ENCODE assay signal across 27 cellular contexts in genomic region chr13:40383922-40384321, GRCh38.
DNase-seq lines count a peak whose midpoint lies in the region; ATAC-seq, FAIRE-seq and TF ChIP-seq lines count a peak whose summit lies in the region.
"Had no signal": no experiment of that assay in that cellular context is flagged by ENCODE, and none has a peak within 500 bp of the region (broad histone marks: within the 10 kb centered on the region; RNA-seq: fewer than 3 reads in every experiment).

No MANE protein-coding gene starts in this region.

- H3K27me3 ChIP-seq in HepG2 (ENCODE audit: control insufficient read depth in 1 of 2, insufficient read depth in 2 of 2, low read length in 2 of 2) (no peaks in the 10 kb centered on the region), right lobe of liver (no peaks in the 10 kb centered on the region), OCI-LY3 (ENCODE audit: low read depth, low read length) (peaks cover 17% of the 10 kb centered on the region), neuronal stem cell (ENCODE audit: control insufficient read depth in 3 of 3, insufficient read depth in 3 of 3, low read depth in 1 of 3, low read length in 3 of 3) (no peaks in the 10 kb centered on the region)
- H3K27me3 ChIP-seq: BLaER1 treated with 17β-estradiol and CSF1 and Interleukin-3, amounts not matched to agents 10 nM and 100 nM; Peyer's patch had no signal

- H4K91ac ChIP-seq in neuronal stem cell (ENCODE audit: low read depth, low read length, poor library complexity), result no peak overlapping the region

- H3K14ac ChIP-seq in neuronal stem cell (ENCODE audit: low read length), result no peak overlapping the region

- H3K79me2 ChIP-seq in HepG2 (ENCODE audit: insufficient read depth, low read length) (no peaks in the 10 kb centered on the region), OCI-LY3 (ENCODE audit: low read length) (no peaks in the 10 kb centered on the region)

- H3K27ac ChIP-seq in HepG2 (ENCODE audit: extremely low read length, insufficient read depth, low read length) (no peak overlapping the region), right lobe of liver (no peak overlapping the region), OCI-LY3 (ENCODE audit: low read length) (no peak overlapping the region), neuronal stem cell (replicated peaks; ENCODE audit: low read length) (no peak overlapping the region)
- H3K27ac ChIP-seq: A549, Peyer's patch, SK-N-MC had no signal

- H3K9ac ChIP-seq in HepG2 (ENCODE audit: insufficient read depth, low read depth, low read length) (no peak overlapping the region), OCI-LY3 (ENCODE audit: low read length) (0 out of 2 replicates have a peak overlapping the region, but pooled peaks have one; percentile 4), neuronal stem cell (ENCODE audit: low read depth, low read length, poor library complexity) (no peak overlapping the region)
- H3K9ac ChIP-seq: BLaER1 treated with 17β-estradiol and CSF1 and Interleukin-3, amounts not matched to agents 10 nM and 100 nM had no signal

- H3K27me3 Mint-ChIP-seq in natural killer cell treated with Interleukin-12 subunit alpha and Interleukin-12 subunit beta and Interleukin-15 and Interleukin-18, amount 100 ng/mL, for 72 hours, result no peaks in the 10 kb centered on the region
- H3K27me3 Mint-ChIP-seq: CD4-positive, alpha-beta memory T cell had no signal

- H3K4me3 ChIP-seq in HepG2 (replicated peaks in 1 of 3; ENCODE audit: insufficient read depth in 1 of 3, low read depth in 2 of 3, low read length in 3 of 3) (no peak overlapping the region), right lobe of liver (no peak overlapping the region), OCI-LY3 (ENCODE audit: low read length) (peak overlapping the region; percentile 40), neuronal stem cell (ENCODE audit: low read length in 2 of 2) (no peak overlapping the region)
- H3K4me3 ChIP-seq: A549; BLaER1 treated with 17β-estradiol and CSF1 and Interleukin-3, amounts not matched to agents 10 nM and 100 nM; Peyer's patch; SK-N-MC had no signal

- H4K20me1 ChIP-seq in HepG2 (ENCODE audit: insufficient read depth, low read length), result no peaks in the 10 kb centered on the region
- H4K20me1 ChIP-seq in OCI-LY3 (ENCODE audit: insufficient read depth, low read length), result no peaks in the 10 kb centered on the region
- H4K20me1 ChIP-seq: BLaER1 treated with 17β-estradiol and CSF1 and Interleukin-3, amounts not matched to agents 10 nM and 100 nM had no signal

- H3K79me1 ChIP-seq in neuronal stem cell (ENCODE audit: low read depth, low read length), result no peaks in the 10 kb centered on the region

- peaks cover 21 to 30% of the 10 kb centered on the region in 2 donors for H3K4me1 Mint-ChIP-seq in natural killer cell treated with Interleukin-12 subunit alpha and Interleukin-12 subunit beta and Interleukin-15 and Interleukin-18, amount 100 ng/mL, for 72 hours (ENCODE audit: low read depth in 2 of 2)

- POLR2A ChIA-PET in HepG2 (lab: Yijun Ruan, JAX), result no interaction called here

- no peak overlapping the region for H3K23ac ChIP-seq in neuronal stem cell (ENCODE audit: low read depth, low read length, poor library complexity)

- no peak overlapping the region for H3K4me3 Mint-ChIP-seq in natural killer cell treated with Interleukin-12 subunit alpha and Interleukin-12 subunit beta and Interleukin-15 and Interleukin-18, amount 100 ng/mL, for 72 hours
- H3K4me3 Mint-ChIP-seq: CD4-positive, alpha-beta memory T cell had no signal

- no peak overlapping the region for H2BK12ac ChIP-seq in neuronal stem cell (ENCODE audit: low read length)

- H4K8ac ChIP-seq in neuronal stem cell (ENCODE audit: low read depth, low read length), result no peak overlapping the region

- no peaks in the 10 kb centered on the region for H3K36me3 Mint-ChIP-seq in natural killer cell treated with Interleukin-12 subunit alpha and Interleukin-12 subunit beta and Interleukin-15 and Interleukin-18, amount 100 ng/mL, for 72 hours
- H3K36me3 Mint-ChIP-seq: CD4-positive, alpha-beta memory T cell had no signal

- FAIRE-seq in HepG2 (lab: Jason Lieb, UNC), result peak; percentile 30
- FAIRE-seq: A549, GM12891, GM19239 had no signal

- TF ChIP-seq EP300 in HepG2 (IDR thresholded peaks at IDR 0.05; ENCODE audit: low read depth in 2 of 2, low read length in 2 of 2), result no peak
- TF ChIP-seq EP300 in HepG2 (CRISPR knock-in tag; IDR thresholded peaks at IDR 0.05; ENCODE audit: borderline replicate concordance), result no peak

- H3K36me3 ChIP-seq in HepG2 (replicated peaks in 1 of 2; ENCODE audit: control insufficient read depth in 1 of 2, insufficient read depth in 2 of 2, low read length in 2 of 2) (no peaks in the 10 kb centered on the region), right lobe of liver (no peaks in the 10 kb centered on the region), OCI-LY3 (replicated peaks; ENCODE audit: low read depth, low read length) (no peaks in the 10 kb centered on the region), neuronal stem cell (replicated peaks in 1 of 2; ENCODE audit: control insufficient read depth in 2 of 2, insufficient read depth in 2 of 2, low read length in 2 of 2) (no peaks in the 10 kb centered on the region)
- H3K36me3 ChIP-seq: BLaER1 treated with 17β-estradiol and CSF1 and Interleukin-3, amounts not matched to agents 10 nM and 100 nM; Peyer's patch had no signal

- peak overlapping the region; percentile 63 for H3K18ac ChIP-seq in neuronal stem cell (ENCODE audit: low read length)

- no TSS peak for BruUV-seq in HepG2 (replicated peaks; lab: Mats Ljungman, UMichigan)

- H2BK15ac ChIP-seq in neuronal stem cell (ENCODE audit: low read length), result no peak overlapping the region

- H3K9me3 ChIP-seq in HepG2 (ENCODE audit: low read length), result no peaks in the 10 kb centered on the region
- H3K9me3 ChIP-seq in right lobe of liver, result no peaks in the 10 kb centered on the region
- H3K9me3 ChIP-seq in OCI-LY3 (ENCODE audit: insufficient read depth, low read length), result no peaks in the 10 kb centered on the region
- no peaks in the 10 kb centered on the region for H3K9me3 ChIP-seq in neuronal stem cell (replicated peaks in 1 of 2; ENCODE audit: control insufficient read depth in 2 of 2, insufficient read depth in 1 of 2, low read depth in 1 of 2, low read length in 2 of 2)
- H3K9me3 ChIP-seq: A549, Peyer's patch had no signal

- H3K4me2 ChIP-seq in HepG2 (ENCODE audit: low read depth, low read length), result peak overlapping the region; percentile 45
- peak overlapping the region; percentile 82 for H3K4me2 ChIP-seq in OCI-LY3 (ENCODE audit: low read length)
- H3K4me2 ChIP-seq in neuronal stem cell (ENCODE audit: insufficient read depth, low read length, poor library complexity, severe bottlenecking), result no peak overlapping the region
- H3K4me2 ChIP-seq: A549 had no signal

- H3K27ac Mint-ChIP-seq in natural killer cell treated with Interleukin-12 subunit alpha and Interleukin-12 subunit beta and Interleukin-15 and Interleukin-18, amount 100 ng/mL, for 72 hours, result no peak overlapping the region

- peak overlapping the region; percentile 49 for H2BK5ac ChIP-seq in neuronal stem cell (ENCODE audit: low read length)

- WGBS in HepG2 (ENCODE audit: low lambda C conversion rate), result 39% methylated on average over 4 of the region's 4 CpGs
- WGBS in right lobe of liver (ENCODE audit: insufficient coverage, low coverage, low lambda C conversion rate, missing lambda C conversion rate), result 62% methylated on average over 2 of the region's 4 CpGs
- WGBS in neuronal stem cell (ENCODE audit: extremely low coverage in 2 of 2, insufficient read length in 2 of 2, insufficient replicate concordance in 1 of 2), 2 donors, result no CpG with 5 or more reads among the region's 4 CpGs

- in situ Hi-C loops in HepG2 (cut with HindIII; ENCODE audit: extremely low pct_ligation_motif_present, low pct_unique_long_range_greater_than_20kb), result no loop called here

- intact Hi-C loops in HepG2 (cut with micrococcal nuclease; ENCODE audit: unreplicated experiment), result no loop called here
- intact Hi-C loops in right lobe of liver (cut with DNase I), result no loop called here

- TF ChIP-seq RAD21 in HepG2 (CRISPR knock-in tag; IDR thresholded peaks at IDR 0.05), result no peak

- H2AK5ac ChIP-seq in neuronal stem cell (ENCODE audit: low read depth, low read length), result peak overlapping the region; percentile 17

- H2BK120ac ChIP-seq in neuronal stem cell (ENCODE audit: low read depth, low read length), result no peak overlapping the region

- ATAC-seq in HepG2, result peak; percentile 20
- ATAC-seq in right lobe of liver, result no peak
- no peak for ATAC-seq in natural killer cell treated with Interleukin-12 subunit alpha and Interleukin-12 subunit beta and Interleukin-15 and Interleukin-18, amount 100 ng/mL, for 72 hours
- ATAC-seq in GM19463 (IDR thresholded peaks at IDR 0.05; ENCODE audit: unreplicated experiment), result no peak

- H3K4ac ChIP-seq in neuronal stem cell (ENCODE audit: low read length), result no peak overlapping the region

- TF ChIP-seq CTCF in HepG2 (CRISPR knock-in tag; IDR thresholded peaks at IDR 0.05) (no peak), right lobe of liver (IDR thresholded peaks at IDR 0.05) (no peak), OCI-LY3 (IDR thresholded peaks at IDR 0.05; ENCODE audit: low read depth, low read length) (no peak)

- H3K4me1 ChIP-seq in HepG2 (ENCODE audit: insufficient read depth, low read length), result peaks cover 66% of the 10 kb centered on the region
- peaks cover 0 to 4% (median 0%) of the 10 kb centered on the region in 4 donors for H3K4me1 ChIP-seq in right lobe of liver
- peaks cover 19% of the 10 kb centered on the region for H3K4me1 ChIP-seq in OCI-LY3 (ENCODE audit: low read length)
- H3K4me1 ChIP-seq in neuronal stem cell (ENCODE audit: control insufficient read depth in 2 of 2, insufficient read depth in 1 of 2, low read depth in 1 of 2, low read length in 2 of 2), result peaks cover 12 to 29% of the 10 kb centered on the region in 2 donors
- H3K4me1 ChIP-seq: Peyer's patch had no signal

- CTCF ChIA-PET in HepG2 (lab: Yijun Ruan, JAX; ENCODE audit: low intra/inter-chr PET ratio, low total read pairs), result no interaction called here

- no peak for DNase-seq in HepG2 (ENCODE audit: low spot score)
- DNase-seq in right lobe of liver, result no peak
- DNase-seq in neuronal stem cell (ENCODE audit: low spot score), result no peak
- DNase-seq in natural killer cell treated with Interleukin-12 subunit alpha and Interleukin-12 subunit beta and Interleukin-15 and Interleukin-18, amount 100 ng/mL, for 72 hours (ENCODE audit: low spot score), result no peak
- DNase-seq in OCI-M2 (lab: John Stamatoyannopoulos, UW; ENCODE audit: unreplicated experiment), result no peak
- DNase-seq: AML-193; CD4-positive, alpha-beta memory T cell; DMS 273 treated with DMSO at 0.1 percent for 48 hours; DMS79; EL; GDM1; Karpas-422; NCI-H1092 treated with DMSO at 0.1 percent for 48 hours; NCI-H1436; NCI-H187; NCI-H2171 treated with DMSO at 0.1 percent for 48 hours; NCI-H524 treated with DMSO at 0.1 percent for 48 hours; NCI-H774; Peyer's patch; SIG-M5 had no signal

- no peak for TF ChIP-seq POLR2A in HepG2 (IDR thresholded peaks at IDR 0.05; ENCODE audit: insufficient read depth in 1 of 2, low read depth in 2 of 2, low read length in 2 of 2)
- TF ChIP-seq POLR2A in right lobe of liver (IDR thresholded peaks at IDR 0.05), result no peak

- H2AFZ ChIP-seq in HepG2 (ENCODE audit: low read length), result no peak overlapping the region
- peak overlapping the region; percentile 82 for H2AFZ ChIP-seq in OCI-LY3 (ENCODE audit: low read depth, low read length)
- no peak overlapping the region for H2AFZ ChIP-seq in neuronal stem cell (ENCODE audit: low read length)

- peaks cover 5% of the 10 kb centered on the region for H3K9me3 Mint-ChIP-seq in natural killer cell treated with Interleukin-12 subunit alpha and Interleukin-12 subunit beta and Interleukin-15 and Interleukin-18, amount 100 ng/mL, for 72 hours
